2 cellular contexts compared by ENCODE assay signal in genomic region chr7:24670782-24671181, GRCh38.
A peak's percentile ranks its signal among the peaks of the same experiment; 100 is the strongest.
TF ChIP-seq lines count a peak whose summit lies in the region.

No MANE protein-coding gene starts in this region.

TF ChIP-seq in IMR-90, 13 proteins besides CTCF, POLR2A, EP300 and RAD21:
- TF ChIP-seq BHLHE40 (IDR thresholded peaks at IDR 0.05; ENCODE audit: low read depth, low read length) (no peak), CEBPB (IDR thresholded peaks at IDR 0.05; ENCODE audit: low read depth, low read length) (no peak), MXI1 (IDR thresholded peaks at IDR 0.05; ENCODE audit: borderline replicate concordance, low read depth, low read length) (no peak), MAFK (IDR thresholded peaks at IDR 0.05; ENCODE audit: low read depth, low read length) (peak; percentile 59)
TF ChIP-seq in IMR-90: peak in this region for 1.

TF ChIP-seq in endothelial cell of umbilical vein, 7 proteins besides CTCF, POLR2A, EP300 and RAD21:
- TF ChIP-seq MYC (IDR thresholded peaks at IDR 0.05; ENCODE audit: low read depth, low read length) (no peak), GATA2 (IDR thresholded peaks at IDR 0.05; ENCODE audit: insufficient read depth, insufficient read length, low read depth, low read length) (no peak), FOS (IDR thresholded peaks at IDR 0.05; ENCODE audit: borderline replicate concordance, insufficient read depth, low read length) (no peak), EZH2 (IDR thresholded peaks at IDR 0.05; ENCODE audit: borderline replicate concordance, low read depth, low read length, severe bottlenecking) (no peak), MAX (IDR thresholded peaks at IDR 0.05; ENCODE audit: insufficient read depth, insufficient read length) (no peak), JUN (IDR thresholded peaks at IDR 0.05; ENCODE audit: borderline replicate concordance, insufficient read depth, insufficient read length, low read depth) (no peak), POLR2AphosphoS5 (IDR thresholded peaks at IDR 0.05; ENCODE audit: insufficient read depth, low read depth, low read length) (no peak)
